18 cellular contexts compared by ENCODE assay signal in the genomic region with DNA sequence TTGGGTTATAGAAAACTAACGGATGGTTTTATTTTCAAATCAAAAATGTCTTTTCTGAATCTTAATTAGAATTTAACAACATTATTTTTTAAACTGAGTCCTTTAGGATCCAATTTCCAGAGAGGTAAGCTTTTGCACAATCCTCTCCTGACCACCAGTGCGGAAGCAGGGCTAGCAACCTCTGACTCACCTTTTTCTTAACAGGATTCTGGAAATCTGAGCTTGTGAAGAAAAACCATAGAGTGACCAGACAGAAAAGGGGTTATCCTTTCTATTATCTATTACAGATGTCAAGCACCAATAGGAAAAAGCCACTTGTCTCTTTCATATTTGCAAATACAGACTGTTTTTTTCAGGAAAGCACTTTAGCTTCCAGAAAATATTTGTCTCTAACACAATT. TPM values are rescaled to one million over a fixed set of nuclear protein-coding genes. Genes with fewer than 3 reads are reported as not detected.
A peak's percentile ranks its signal among the peaks of the same experiment; 100 is the strongest.
DNase-seq lines count a peak whose midpoint lies in the region; ATAC-seq and TF ChIP-seq lines count a peak whose summit lies in the region.
"Had no signal": no experiment of that assay in that cellular context is flagged by ENCODE, and none has a peak within 500 bp of the region (broad histone marks: within the 10 kb centered on the region; RNA-seq: fewer than 3 reads in every experiment).

No MANE protein-coding gene starts in this region.

- no peak overlapping the region for H2AFZ ChIP-seq in hepatocyte

- ATAC-seq in activated T-cell treated with anti-CD3 and anti-CD28 coated beads, Interleukin-2, amount 50 U/mL, for 4 hours, result no peak
- ATAC-seq: activated T-helper 17 cell treated with anti-CD3 and anti-CD28 coated beads, Interleukin-2, amount 50 U/mL, for 72 hours; body of pancreas; natural killer cell had no signal

- H3K4me3 ChIP-seq in adipocyte (ENCODE audit: low read length) (peak overlapping the region; percentile 22), hepatocyte (no peak overlapping the region)
- H3K4me3 ChIP-seq: body of pancreas, heart right ventricle had no signal

- peaks cover 8% of the 10 kb centered on the region for H3K4me1 Mint-ChIP-seq in activated T-cell treated with anti-CD3 and anti-CD28 coated beads, Interleukin-2, amount 50 U/mL, for 24 hours (ENCODE audit: low read depth)
- H3K4me1 Mint-ChIP-seq in activated T-cell treated with anti-CD3 and anti-CD28 coated beads, Interleukin-2, amount 50 U/mL, for 4 hours (ENCODE audit: low read depth), result peaks cover 2% of the 10 kb centered on the region
- H3K4me1 Mint-ChIP-seq: activated T-helper 17 cell treated with anti-CD3 and anti-CD28 coated beads, Interleukin-2, amount 50 U/mL, for 72 hours had no signal

- H3K4me2 ChIP-seq in hepatocyte, result no peak overlapping the region

- no peaks in the 10 kb centered on the region for H3K9me3 ChIP-seq in adipocyte (ENCODE audit: control insufficient read depth, low read length)
- no peaks in the 10 kb centered on the region for H3K9me3 ChIP-seq in hepatocyte (ENCODE audit: low read depth)
- H3K9me3 ChIP-seq: body of pancreas, heart right ventricle had no signal

- H3K9me2 ChIP-seq in hepatocyte (replicated peaks; ENCODE audit: insufficient read depth), result no peaks in the 10 kb centered on the region

- H3K4me1 ChIP-seq in adipocyte (ENCODE audit: control insufficient read depth, insufficient read depth, low read length), result peaks cover 67% of the 10 kb centered on the region
- no peaks in the 10 kb centered on the region for H3K4me1 ChIP-seq in hepatocyte (ENCODE audit: insufficient read depth)

- H3K9me3 Mint-ChIP-seq in activated T-cell treated with anti-CD3 and anti-CD28 coated beads, Interleukin-2, amount 50 U/mL, for 24 hours, result no peaks in the 10 kb centered on the region
- H3K9me3 Mint-ChIP-seq in activated T-cell treated with anti-CD3 and anti-CD28 coated beads, Interleukin-2, amount 50 U/mL, for 4 hours, result no peaks in the 10 kb centered on the region
- H3K9me3 Mint-ChIP-seq: activated T-helper 17 cell treated with anti-CD3 and anti-CD28 coated beads, Interleukin-2, amount 50 U/mL, for 72 hours; endodermal cell; natural killer cell had no signal

- no peaks in the 10 kb centered on the region for H4K20me1 ChIP-seq in hepatocyte (ENCODE audit: insufficient read depth, poor library complexity, severe bottlenecking)

- H3K4me3 Mint-ChIP-seq in activated T-cell treated with anti-CD3 and anti-CD28 coated beads, Interleukin-2, amount 50 U/mL, for 24 hours, result no peak overlapping the region
- H3K4me3 Mint-ChIP-seq in activated T-cell treated with anti-CD3 and anti-CD28 coated beads, Interleukin-2, amount 50 U/mL, for 4 hours, result no peak overlapping the region
- H3K4me3 Mint-ChIP-seq: activated T-helper 17 cell treated with anti-CD3 and anti-CD28 coated beads, Interleukin-2, amount 50 U/mL, for 72 hours; endodermal cell; natural killer cell had no signal

- peak overlapping the region; percentile 59 for H3K27ac ChIP-seq in hepatocyte
- H3K27ac ChIP-seq: body of pancreas had no signal

- no peaks in the 10 kb centered on the region for H3K27me3 Mint-ChIP-seq in activated T-cell treated with anti-CD3 and anti-CD28 coated beads, Interleukin-2, amount 50 U/mL, for 24 hours
- no peaks in the 10 kb centered on the region for H3K27me3 Mint-ChIP-seq in activated T-cell treated with anti-CD3 and anti-CD28 coated beads, Interleukin-2, amount 50 U/mL, for 4 hours (ENCODE audit: low read depth)
- H3K27me3 Mint-ChIP-seq: activated T-helper 17 cell treated with anti-CD3 and anti-CD28 coated beads, Interleukin-2, amount 50 U/mL, for 72 hours had no signal

- no peak for TF ChIP-seq CTCF in hepatocyte (IDR thresholded peaks at IDR 0.05; ENCODE audit: poor library complexity)

- H3K36me3 ChIP-seq in adipocyte (ENCODE audit: control insufficient read depth, insufficient read depth, low read length, severe bottlenecking) (peaks cover 10% of the 10 kb centered on the region), hepatocyte (replicated peaks; ENCODE audit: insufficient read depth, low read depth) (no peaks in the 10 kb centered on the region)

- 86% methylated on average over 2 of the region's 2 CpGs for WGBS in hepatocyte (ENCODE audit: low lambda C conversion rate, missing lambda C conversion rate)

- peak overlapping the region; percentile 52 for H3K27ac Mint-ChIP-seq in activated T-cell treated with anti-CD3 and anti-CD28 coated beads, Interleukin-2, amount 50 U/mL, for 24 hours
- H3K27ac Mint-ChIP-seq: activated T-helper 17 cell treated with anti-CD3 and anti-CD28 coated beads, Interleukin-2, amount 50 U/mL, for 72 hours; endodermal cell; natural killer cell had no signal

- peaks cover 89% of the 10 kb centered on the region for H3K36me3 Mint-ChIP-seq in activated T-cell treated with anti-CD3 and anti-CD28 coated beads, Interleukin-2, amount 50 U/mL, for 24 hours (ENCODE audit: low read depth)
- H3K36me3 Mint-ChIP-seq in activated T-cell treated with anti-CD3 and anti-CD28 coated beads, Interleukin-2, amount 50 U/mL, for 4 hours (ENCODE audit: insufficient read depth), result peaks cover 17% of the 10 kb centered on the region

- H3K9ac ChIP-seq in adipocyte (ENCODE audit: low read length), result peak overlapping the region; percentile 90

- DNase-seq in activated T-cell treated with anti-CD3 and anti-CD28 coated beads, Interleukin-2, amount 50 U/mL, for 24 hours, result no peak
- no peak for DNase-seq in activated T-cell treated with anti-CD3 and anti-CD28 coated beads, Interleukin-2, amount 50 U/mL, for 4 hours
- DNase-seq in adipocyte (ENCODE audit: low read depth) (peak; percentile 52), hepatocyte (ENCODE audit: low spot score) (no peak), OCI-M1 (lab: John Stamatoyannopoulos, UW) (no peak), HuH-7.5 (ENCODE audit: low spot score) (no peak), NCI-H1694 treated with DMSO at 0.1 percent for 48 hours (lab: John Stamatoyannopoulos, UW) (no peak), NCI-H526 treated with DMSO at 0.1 percent for 48 hours (lab: John Stamatoyannopoulos, UW) (no peak)
- DNase-seq: activated CD4-positive, alpha-beta T cell treated with anti-CD3 and anti-CD28 coated beads, Interleukin-2, amount 50 U/mL, for 1 hour; body of pancreas; DMS 273 treated with DMSO at 0.1 percent for 48 hours; heart right ventricle; natural killer cell; NCI-H1436 treated with DMSO at 0.1 percent for 48 hours; NCI-H510A treated with DMSO at 0.1 percent for 48 hours; RPMI8226 had no signal

- H3K27me3 ChIP-seq in adipocyte (replicated peaks; ENCODE audit: control insufficient read depth, insufficient read depth, low read length) (no peaks in the 10 kb centered on the region), hepatocyte (no peaks in the 10 kb centered on the region)
- H3K27me3 ChIP-seq: body of pancreas, heart right ventricle had no signal

- no peaks in the 10 kb centered on the region for H3K79me2 ChIP-seq in hepatocyte

RNA-seq across cellular contexts. Expression of a gene that starts 25.3 kb away (rescaled TPM):
- 10 to 100 TPM; 22.9 to 24.2 (median 23.8) TPM for total RNA-seq in activated T-cell treated with anti-CD3 and anti-CD28 coated beads, Interleukin-2, amount 50 U/mL, for 4 hours
- total RNA-seq in hepatocyte, result 42.0 and 52.4 TPM in 2 replicates
- 22.6 and 38.7 TPM in 2 replicates for polyA plus RNA-seq in hepatocyte

RNA-seq across cellular contexts. Expression of a gene that starts 32.9 kb away (rescaled TPM):
- total RNA-seq in activated T-cell treated with anti-CD3 and anti-CD28 coated beads, Interleukin-2, amount 50 U/mL, for 4 hours, result 10 to 100 TPM; 11.1 to 12.5 (median 11.4) TPM
- 2.3 and 2.6 TPM in 2 replicates for total RNA-seq in hepatocyte
- 0.64 and 2.2 TPM in 2 replicates for polyA plus RNA-seq in hepatocyte

RNA-seq across cellular contexts. Expression of a gene that starts 33.3 kb away (rescaled TPM):
- 10 to 100 TPM; 16.9 to 25.3 (median 17.9) TPM for total RNA-seq in activated T-cell treated with anti-CD3 and anti-CD28 coated beads, Interleukin-2, amount 50 U/mL, for 4 hours
- total RNA-seq in hepatocyte, result 21.1 and 24.6 TPM in 2 replicates
- 19.9 and 21.8 TPM in 2 replicates for polyA plus RNA-seq in hepatocyte
